ENCODE assay signal across 1 cellular context in genomic region chr1:150320667-150320978, GRCh38.
TF ChIP-seq lines count a peak whose summit lies in the region.

No MANE protein-coding gene starts in this region.

TF ChIP-seq in HepG2, 621 proteins besides CTCF, POLR2A, EP300 and RAD21:
- TF ChIP-seq SYNCRIP (IDR thresholded peaks at IDR 0.05; ENCODE audit: insufficient read depth, low read depth, low read length), result no peak
- TF ChIP-seq GZF1 (CRISPR knock-in tag; IDR thresholded peaks at IDR 0.05), result no peak
- TF ChIP-seq ZNF337 (CRISPR knock-in tag; IDR thresholded peaks at IDR 0.05; ENCODE audit: borderline replicate concordance, low read depth), result no peak
- TF ChIP-seq ZNF10 (CRISPR knock-in tag; IDR thresholded peaks at IDR 0.05; ENCODE audit: borderline replicate concordance, low read depth), result no peak
- no peak for TF ChIP-seq ZNF691 (CRISPR knock-in tag; IDR thresholded peaks at IDR 0.05; ENCODE audit: borderline replicate concordance, low read depth)
- TF ChIP-seq HNRNPLL (IDR thresholded peaks at IDR 0.05; ENCODE audit: low read depth, low read length, poor library complexity, severe bottlenecking), result no peak
- TF ChIP-seq MATR3 (CRISPR knock-in tag; IDR thresholded peaks at IDR 0.05), result no peak
- TF ChIP-seq ZNF615 (CRISPR knock-in tag; IDR thresholded peaks at IDR 0.05; ENCODE audit: borderline replicate concordance), result 0 out of 2 replicates have a peak, but pooled peaks have one; percentile 10
